ENCODE assay signal across 8 cellular contexts in genomic region chr2:27628767-27629709, GRCh38. TPM values are rescaled to one million over a fixed set of nuclear protein-coding genes. Genes with fewer than 3 reads are reported as not detected.
A peak's percentile ranks its signal among the peaks of the same experiment; 100 is the strongest.
DNase-seq lines count a peak whose midpoint lies in the region; ATAC-seq and TF ChIP-seq lines count a peak whose summit lies in the region.

TSS of gene CCDC121 (minus strand) at chr2:27629012. CDS start at chr2:27627799, 1,213 bp downstream.
TSS of gene GPN1 (plus strand) at chr2:27629050. CDS start at chr2:27629059, 9 bp downstream.

- peak within 1 kb of the TSS; percentile 88 for H3K4me3 ChIP-seq in CD8-positive, alpha-beta memory T cell (ENCODE audit: low read length)
- H3K4me3 ChIP-seq in effector memory CD4-positive, alpha-beta T cell (ENCODE audit: insufficient read depth, low read depth, low read length, poor library complexity, severe bottlenecking), result peak within 1 kb of the TSS; percentile 99

- peaks cover 15% of the 10 kb centered on the region for H3K4me1 ChIP-seq in CD8-positive, alpha-beta memory T cell (ENCODE audit: insufficient read depth, low read length)
- peaks cover 7% of the 10 kb centered on the region for H3K4me1 ChIP-seq in effector memory CD4-positive, alpha-beta T cell (ENCODE audit: control insufficient read depth, insufficient read depth, low read length, poor library complexity, severe bottlenecking)

- H3K27ac ChIP-seq in CD8-positive, alpha-beta memory T cell (ENCODE audit: low read depth, low read length), result peak within 1 kb of the TSS; percentile 84
- peak within 1 kb of the TSS; percentile 88 for H3K27ac ChIP-seq in effector memory CD4-positive, alpha-beta T cell (ENCODE audit: insufficient read depth, low read length, poor library complexity, severe bottlenecking)

- H3K27ac Mint-ChIP-seq in CD8-positive, alpha-beta memory T cell, result peak within 1 kb of the TSS in 2 of 8 donors; percentile 48 to 67
- no peak within 1 kb of the TSS for H3K27ac Mint-ChIP-seq in activated CD8-positive, alpha-beta T cell treated with anti-CD3 and anti-CD28 coated beads for 36 hours
- H3K27ac Mint-ChIP-seq in memory B cell, result peak within 1 kb of the TSS; percentile 64

- no peaks in the 10 kb centered on the region for H3K27me3 Mint-ChIP-seq in CD8-positive, alpha-beta memory T cell
- no peaks in the 10 kb centered on the region for H3K27me3 Mint-ChIP-seq in activated CD8-positive, alpha-beta T cell treated with anti-CD3 and anti-CD28 coated beads for 36 hours
- H3K27me3 Mint-ChIP-seq in memory B cell, result no peaks in the 10 kb centered on the region

- peaks cover 26% of the 10 kb centered on the region for H3K36me3 ChIP-seq in CD8-positive, alpha-beta memory T cell (ENCODE audit: insufficient read depth, low read length)
- peaks cover 27% of the 10 kb centered on the region for H3K36me3 ChIP-seq in effector memory CD4-positive, alpha-beta T cell (ENCODE audit: control insufficient read depth, insufficient read depth, low read length)

- H3K9me3 Mint-ChIP-seq in CD8-positive, alpha-beta memory T cell, result no peaks in the 10 kb centered on the region
- H3K9me3 Mint-ChIP-seq in activated CD8-positive, alpha-beta T cell treated with anti-CD3 and anti-CD28 coated beads for 36 hours, result no peaks in the 10 kb centered on the region
- no peaks in the 10 kb centered on the region for H3K9me3 Mint-ChIP-seq in memory B cell

- H3K9me3 ChIP-seq in CD8-positive, alpha-beta memory T cell (ENCODE audit: low read length), result no peaks in the 10 kb centered on the region
- no peaks in the 10 kb centered on the region for H3K9me3 ChIP-seq in effector memory CD4-positive, alpha-beta T cell (ENCODE audit: control insufficient read depth, low read length)

- H3K36me3 Mint-ChIP-seq in CD8-positive, alpha-beta memory T cell, result peaks cover 0 to 40% (median 22%) of the 10 kb centered on the region in 3 donors
- peaks cover 26% of the 10 kb centered on the region for H3K36me3 Mint-ChIP-seq in activated CD8-positive, alpha-beta T cell treated with anti-CD3 and anti-CD28 coated beads for 36 hours (ENCODE audit: low read depth)
- H3K36me3 Mint-ChIP-seq in memory B cell, result peaks cover 19% of the 10 kb centered on the region

- POLR2A ChIA-PET in CD8-positive, alpha-beta memory T cell (lab: Charles Lee), result interaction anchor here (0.7 to 1.2 kb wide), 3 partner anchors 35 to 729 kb away, joined by 3 to 7 read pairs (median 3); partner anchors contain the start of genes PPM1G, SLC4A1AP and SUPT7L
- POLR2A ChIA-PET in activated CD8-positive, alpha-beta T cell treated with anti-CD3 and anti-CD28 coated beads for 36 hours (lab: Charles Lee), result interaction anchor here (0.6 to 3.9 kb wide), 13 partner anchors 9 to 325 kb away, joined by 3 to 22 read pairs (median 4); partner anchors contain the start of genes MPV17, PPM1G, SLC4A1AP and SUPT7L

- no peak for TF ChIP-seq CTCF in activated CD8-positive, alpha-beta T cell treated with anti-CD3 and anti-CD28 coated beads for 36 hours (IDR thresholded peaks at IDR 0.05)

- peak; percentile 91 to 96 (median 93) for DNase-seq in CD8-positive, alpha-beta memory T cell
- peak; percentile 63 for DNase-seq in NCI-H82 treated with DMSO at 0.1 percent for 48 hours (lab: John Stamatoyannopoulos, UW; ENCODE audit: unreplicated experiment)
- peak; percentile 98 for DNase-seq in activated CD8-positive, alpha-beta T cell treated with anti-CD3 and anti-CD28 coated beads for 36 hours
- DNase-seq in effector memory CD4-positive, alpha-beta T cell, result peak; percentile 87 to 92 (median 91)
- DNase-seq in memory B cell (ENCODE audit: low spot score in 2 of 2), result peak; percentile 83 to 87
- peak; percentile 91 for DNase-seq in stimulated activated CD8-positive, alpha-beta memory T cell treated with anti-CD3 and anti-CD28 coated beads, Interleukin-12 subunit alpha, Interleukin-12 subunit beta, amount 100 ng/mL, for 1 hour (ENCODE audit: low read depth)

- ATAC-seq in GM19452 (IDR thresholded peaks at IDR 0.05; ENCODE audit: unreplicated experiment) (peak; percentile 95), HG03571 (IDR thresholded peaks at IDR 0.05; ENCODE audit: unreplicated experiment) (peak; percentile 95), memory B cell (ENCODE audit: low read depth) (peak; percentile 99)
- peak; percentile 97 for ATAC-seq in activated CD8-positive, alpha-beta T cell treated with anti-CD3 and anti-CD28 coated beads for 36 hours

- no peaks in the 10 kb centered on the region for H3K27me3 ChIP-seq in CD8-positive, alpha-beta memory T cell (ENCODE audit: insufficient read depth, low read length, poor library complexity, severe bottlenecking)
- H3K27me3 ChIP-seq in effector memory CD4-positive, alpha-beta T cell (replicated peaks; ENCODE audit: control insufficient read depth, insufficient read depth, low read length, poor library complexity, severe bottlenecking), result no peaks in the 10 kb centered on the region

- H3K4me1 Mint-ChIP-seq in CD8-positive, alpha-beta memory T cell, result peaks cover 15 to 23% (median 22%) of the 10 kb centered on the region in 3 donors
- peaks cover 28% of the 10 kb centered on the region for H3K4me1 Mint-ChIP-seq in activated CD8-positive, alpha-beta T cell treated with anti-CD3 and anti-CD28 coated beads for 36 hours (ENCODE audit: low read depth)
- peaks cover 7% of the 10 kb centered on the region for H3K4me1 Mint-ChIP-seq in memory B cell

- intact Hi-C loops in activated CD8-positive, alpha-beta T cell treated with anti-CD3 and anti-CD28 coated beads for 36 hours (cut with micrococcal nuclease), result no loop called here

- CTCF ChIA-PET in CD8-positive, alpha-beta memory T cell (lab: Charles Lee), result interaction anchor here (0.8 to 1.7 kb wide), 4 partner anchors 16 to 259 kb away, joined by 3 to 4 read pairs (median 3); partner anchors contain the start of genes PPM1G, SLC4A1AP and SUPT7L
- CTCF ChIA-PET in activated CD8-positive, alpha-beta T cell treated with anti-CD3 and anti-CD28 coated beads for 36 hours (lab: Charles Lee), result interaction anchor here (2.8 kb wide), 1 partner anchor 54 kb away, joined by 29 read pairs; no protein-coding TSS in a partner anchor

- peak within 1 kb of the TSS in 2 of 7 donors; percentile 21 to 61 for H3K4me3 Mint-ChIP-seq in CD8-positive, alpha-beta memory T cell
- no peak within 1 kb of the TSS for H3K4me3 Mint-ChIP-seq in activated CD8-positive, alpha-beta T cell treated with anti-CD3 and anti-CD28 coated beads for 36 hours
- H3K4me3 Mint-ChIP-seq in memory B cell, result peak within 1 kb of the TSS; percentile 33

RNA-seq across cellular contexts. Expression of gene CCDC121, which starts in this region (rescaled TPM):
- total RNA-seq in CD8-positive, alpha-beta memory T cell, result under 1 TPM; 0.20 to 0.58 TPM
- 0.62 TPM for polyA plus RNA-seq in CD8-positive, alpha-beta memory T cell
- total RNA-seq in activated CD8-positive, alpha-beta T cell treated with anti-CD3 and anti-CD28 coated beads for 36 hours, result under 1 TPM; 0.40 to 0.43 TPM

RNA-seq across cellular contexts. Expression of gene GPN1, which starts in this region (rescaled TPM):
- total RNA-seq in CD8-positive, alpha-beta memory T cell, result 10 to 100 TPM; 67.3 to 70.5 TPM
- polyA plus RNA-seq in CD8-positive, alpha-beta memory T cell, result 63.6 TPM
- total RNA-seq in activated CD8-positive, alpha-beta T cell treated with anti-CD3 and anti-CD28 coated beads for 36 hours, result 10 to 100 TPM; 37.6 to 41.2 TPM

Comparison
In these comparisons a context has a peak if more than half of its experiments do, and no peak if none do; other contexts are left out.
1. Peak in every context shown above with its lines: DNase-seq, ATAC-seq, H3K4me3 ChIP-seq and H3K27ac ChIP-seq.